Comparison of ENCODE assay signal across 1 cellular context in the genomic region with DNA sequence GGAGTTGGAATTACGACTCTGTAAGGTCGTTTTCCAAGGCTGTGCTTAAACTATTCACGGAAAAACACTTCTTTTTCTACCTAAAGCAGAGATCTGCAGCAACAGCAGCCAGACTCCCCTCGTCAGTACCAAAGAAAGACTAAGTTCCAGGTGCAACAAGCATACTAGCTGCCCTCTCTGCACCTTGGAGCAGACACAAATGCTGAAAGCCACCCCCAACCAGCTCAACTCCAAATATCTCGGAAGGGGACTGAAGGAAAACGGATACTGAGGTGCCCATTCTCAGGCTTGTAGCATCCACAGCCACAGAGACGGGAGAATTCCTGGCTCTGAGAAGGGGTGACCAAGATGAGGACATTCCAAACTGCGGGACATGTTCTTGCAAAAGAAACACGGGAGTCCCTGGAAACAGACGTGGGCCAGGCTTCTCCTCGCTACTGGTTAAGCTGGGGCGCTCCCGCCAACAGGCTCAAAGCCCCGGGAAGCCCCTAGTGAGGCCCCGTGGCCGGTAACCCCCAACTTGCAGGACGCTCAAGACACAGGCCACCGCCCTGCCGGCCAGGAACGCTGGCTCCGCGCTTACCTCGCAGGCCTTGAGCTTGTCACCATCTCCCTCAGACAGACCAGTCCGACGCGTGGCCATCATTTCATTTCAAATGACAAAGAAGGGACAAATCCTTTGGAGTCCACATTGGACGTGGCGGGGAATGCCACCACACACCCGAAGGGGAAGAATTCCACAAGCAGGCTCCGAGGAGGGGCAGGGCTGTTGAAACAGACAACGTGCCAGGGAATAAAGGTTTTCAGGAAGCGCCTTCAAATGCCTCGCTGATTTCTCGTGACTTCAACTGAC.
TF ChIP-seq lines count a peak whose summit lies in the region.

No MANE protein-coding gene starts in this region.

TF ChIP-seq in HepG2, 621 proteins besides CTCF, POLR2A, EP300 and RAD21 (continued from another document and continues in another):
- TF ChIP-seq ZNF276 (CRISPR knock-in tag; IDR thresholded peaks at IDR 0.05; ENCODE audit: low read depth) (no peak), ZNF225 (CRISPR knock-in tag; IDR thresholded peaks at IDR 0.05) (no peak), ZFP36 (IDR thresholded peaks at IDR 0.05; ENCODE audit: borderline replicate concordance, low read depth, low read length, partially characterized antibody) (no peak), THAP9 (CRISPR knock-in tag; IDR thresholded peaks at IDR 0.05; ENCODE audit: borderline replicate concordance) (0 out of 2 replicates have a peak, but pooled peaks have one; percentile 20), KMT2A (CRISPR knock-in tag; IDR thresholded peaks at IDR 0.05) (peak; percentile 79; the same call in 1 of the 2 replicates), KDM6A (CRISPR knock-in tag; IDR thresholded peaks at IDR 0.05; ENCODE audit: low read depth) (no peak), SAP130 (CRISPR knock-in tag; IDR thresholded peaks at IDR 0.05; ENCODE audit: low read depth) (0 out of 2 replicates have a peak, but pooled peaks have one; percentile 11), RXRB (CRISPR knock-in tag; IDR thresholded peaks at IDR 0.05; ENCODE audit: borderline replicate concordance) (no peak), KLF12 (CRISPR knock-in tag; IDR thresholded peaks at IDR 0.05; ENCODE audit: borderline replicate concordance) (no peak), TCF7L2 (IDR thresholded peaks at IDR 0.05; ENCODE audit: low read depth, low read length) (no peak), U2AF1 (optimal IDR thresholded peaks at IDR 0.05; ENCODE audit: low read depth, low read length) (no peak), MAX (IDR thresholded peaks at IDR 0.05) (0 out of 2 replicates have a peak, but pooled peaks have one; percentile 13), NFKB2 (CRISPR knock-in tag; IDR thresholded peaks at IDR 0.05; ENCODE audit: borderline replicate concordance) (peak; percentile 54; the same call in 1 of the 2 replicates), ZSCAN29 (CRISPR knock-in tag; conservative IDR thresholded peaks at IDR 0.05) (0 out of 2 replicates have a peak, but pooled peaks have one; percentile 21), SAFB2 (CRISPR knock-in tag; IDR thresholded peaks at IDR 0.05; ENCODE audit: borderline replicate concordance, low read depth) (no peak), PHF8 (CRISPR knock-in tag; IDR thresholded peaks at IDR 0.05) (peak; percentile 47), SALL1 (CRISPR knock-in tag; IDR thresholded peaks at IDR 0.05) (peak; percentile 40; the same call in 1 of the 2 replicates), ZNF281 (CRISPR knock-in tag; IDR thresholded peaks at IDR 0.05; ENCODE audit: borderline replicate concordance) (no peak), MXD1 (CRISPR knock-in tag; IDR thresholded peaks at IDR 0.05) (0 out of 2 replicates have a peak, but pooled peaks have one; percentile 31), KDM5A (IDR thresholded peaks at IDR 0.05; ENCODE audit: borderline replicate concordance, low read length) (0 out of 2 replicates have a peak, but pooled peaks have one; percentile 30), TBX2 (CRISPR knock-in tag; IDR thresholded peaks at IDR 0.05; ENCODE audit: borderline replicate concordance) (peak; percentile 51; the same call in 1 of the 2 replicates), RFX1 (IDR thresholded peaks at IDR 0.05) (no peak), ELF1 (CRISPR knock-in tag; IDR thresholded peaks at IDR 0.05) (no peak), EZH2 (conservative IDR thresholded peaks at IDR 0.05; ENCODE audit: low read depth, low read length) (no peak), FOXO4 (CRISPR knock-in tag; conservative IDR thresholded peaks at IDR 0.05) (no peak), KLF16 (CRISPR knock-in tag; IDR thresholded peaks at IDR 0.05) (0 out of 4 replicates have a peak, but pooled peaks of 1 of the 2 experiments have one; percentile 12), TEAD3 (CRISPR knock-in tag; optimal IDR thresholded peaks at IDR 0.05; ENCODE audit: borderline replicate concordance) (peak; percentile 12), ZBTB7B (CRISPR knock-in tag; IDR thresholded peaks at IDR 0.05) (0 out of 2 replicates have a peak, but pooled peaks have one; percentile 18), GATAD2A (CRISPR knock-in tag; IDR thresholded peaks at IDR 0.05) (0 out of 2 replicates have a peak, but pooled peaks have one; percentile 12), ZBTB3 (CRISPR knock-in tag; IDR thresholded peaks at IDR 0.05; ENCODE audit: borderline replicate concordance, low read depth) (no peak), ZBTB39 (CRISPR knock-in tag; IDR thresholded peaks at IDR 0.05) (no peak)
- TF ChIP-seq, protein P1, sequence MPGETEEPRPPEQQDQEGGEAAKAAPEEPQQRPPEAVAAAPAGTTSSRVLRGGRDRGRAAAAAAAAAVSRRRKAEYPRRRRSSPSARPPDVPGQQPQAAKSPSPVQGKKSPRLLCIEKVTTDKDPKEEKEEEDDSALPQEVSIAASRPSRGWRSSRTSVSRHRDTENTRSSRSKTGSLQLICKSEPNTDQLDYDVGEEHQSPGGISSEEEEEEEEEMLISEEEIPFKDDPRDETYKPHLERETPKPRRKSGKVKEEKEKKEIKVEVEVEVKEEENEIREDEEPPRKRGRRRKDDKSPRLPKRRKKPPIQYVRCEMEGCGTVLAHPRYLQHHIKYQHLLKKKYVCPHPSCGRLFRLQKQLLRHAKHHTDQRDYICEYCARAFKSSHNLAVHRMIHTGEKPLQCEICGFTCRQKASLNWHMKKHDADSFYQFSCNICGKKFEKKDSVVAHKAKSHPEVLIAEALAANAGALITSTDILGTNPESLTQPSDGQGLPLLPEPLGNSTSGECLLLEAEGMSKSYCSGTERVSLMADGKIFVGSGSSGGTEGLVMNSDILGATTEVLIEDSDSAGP (CRISPR knock-in tag; IDR thresholded peaks at IDR 0.05; ENCODE audit: borderline replicate concordance): peak; percentile 13; the same call in 1 of the 2 replicates
- TF ChIP-seq, protein P2, sequence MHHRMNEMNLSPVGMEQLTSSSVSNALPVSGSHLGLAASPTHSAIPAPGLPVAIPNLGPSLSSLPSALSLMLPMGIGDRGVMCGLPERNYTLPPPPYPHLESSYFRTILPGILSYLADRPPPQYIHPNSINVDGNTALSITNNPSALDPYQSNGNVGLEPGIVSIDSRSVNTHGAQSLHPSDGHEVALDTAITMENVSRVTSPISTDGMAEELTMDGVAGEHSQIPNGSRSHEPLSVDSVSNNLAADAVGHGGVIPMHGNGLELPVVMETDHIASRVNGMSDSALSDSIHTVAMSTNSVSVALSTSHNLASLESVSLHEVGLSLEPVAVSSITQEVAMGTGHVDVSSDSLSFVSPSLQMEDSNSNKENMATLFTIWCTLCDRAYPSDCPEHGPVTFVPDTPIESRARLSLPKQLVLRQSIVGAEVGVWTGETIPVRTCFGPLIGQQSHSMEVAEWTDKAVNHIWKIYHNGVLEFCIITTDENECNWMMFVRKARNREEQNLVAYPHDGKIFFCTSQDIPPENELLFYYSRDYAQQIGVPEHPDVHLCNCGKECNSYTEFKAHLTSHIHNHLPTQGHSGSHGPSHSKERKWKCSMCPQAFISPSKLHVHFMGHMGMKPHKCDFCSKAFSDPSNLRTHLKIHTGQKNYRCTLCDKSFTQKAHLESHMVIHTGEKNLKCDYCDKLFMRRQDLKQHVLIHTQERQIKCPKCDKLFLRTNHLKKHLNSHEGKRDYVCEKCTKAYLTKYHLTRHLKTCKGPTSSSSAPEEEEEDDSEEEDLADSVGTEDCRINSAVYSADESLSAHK (CRISPR knock-in tag; IDR thresholded peaks at IDR 0.05; ENCODE audit: borderline replicate concordance): no peak
